Comparison of ENCODE assay signal across 17 cellular contexts in the genomic region with DNA sequence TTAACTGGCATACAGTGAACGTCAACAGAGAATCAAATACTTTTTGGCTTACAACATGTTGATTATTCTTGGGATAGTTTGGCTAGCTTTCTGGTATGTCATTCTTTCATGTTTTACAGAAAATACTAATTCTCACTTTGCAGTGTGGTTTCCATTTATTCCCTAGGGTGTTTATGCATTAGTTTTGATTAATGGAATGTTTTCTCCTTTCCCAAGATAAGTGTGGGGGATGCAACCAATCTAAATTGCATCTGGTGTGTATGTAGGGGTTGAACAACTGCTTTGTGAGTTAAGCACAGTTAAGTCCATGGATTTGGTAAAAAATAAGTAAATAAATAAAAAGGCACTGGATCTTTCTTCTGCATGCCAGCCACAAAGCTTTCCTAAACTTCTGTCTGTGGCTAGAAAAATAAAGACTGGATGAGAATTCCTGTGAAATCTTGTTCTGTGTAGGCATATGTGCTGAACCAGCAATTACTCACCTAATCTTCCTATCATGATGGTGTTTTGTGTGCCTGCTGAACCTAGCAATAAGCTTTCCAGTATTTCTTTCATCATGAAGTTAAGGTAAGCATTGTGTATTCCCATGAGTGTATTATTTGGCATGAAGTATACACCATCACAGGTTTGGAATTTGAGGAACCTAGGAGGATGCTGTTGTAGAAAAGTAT. TPM values are rescaled to one million over a fixed set of nuclear protein-coding genes. Genes with fewer than 3 reads are reported as not detected.
DNase-seq lines count a peak whose midpoint lies in the region; ATAC-seq and TF ChIP-seq lines count a peak whose summit lies in the region.
"Had no signal": no experiment of that assay in that cellular context is flagged by ENCODE, and none has a peak within 500 bp of the region (broad histone marks: within the 10 kb centered on the region; RNA-seq: fewer than 3 reads in every experiment).

No MANE protein-coding gene starts in this region.

- no peaks in the 10 kb centered on the region for H3K4me1 ChIP-seq in spleen
- H3K4me1 ChIP-seq: parathyroid adenoma had no signal

- no peaks in the 10 kb centered on the region for H3K36me3 ChIP-seq in spleen
- H3K36me3 ChIP-seq: HAP-1 had no signal

- WGBS in spleen, 5 donors = 49 to 65% (median 59%) methylated on average over 1 of the region's 1 CpG

- H3K9me3 ChIP-seq in spleen = no peaks in the 10 kb centered on the region
- H3K9me3 ChIP-seq: HAP-1 had no signal

- intact Hi-C loops in spleen (cut with DNase I; ENCODE audit: low total_unique reads) = no loop called here

- no peak for ATAC-seq in HG02588 (IDR thresholded peaks at IDR 0.05; ENCODE audit: unreplicated experiment)

- no peak overlapping the region for H3K4me3 ChIP-seq in fibroblast of villous mesenchyme (ENCODE audit: low read depth, low read length)
- H3K4me3 ChIP-seq in skeletal muscle cell (ENCODE audit: low read depth, low read length) = no peak overlapping the region
- no peak overlapping the region for H3K4me3 ChIP-seq in spleen
- H3K4me3 ChIP-seq: HAP-1 had no signal

- TF ChIP-seq POLR2A in spleen (IDR thresholded peaks at IDR 0.05) = no peak

- peak; percentile 7 for DNase-seq in HT1080 (ENCODE audit: low read depth)
- DNase-seq in astrocyte of the hippocampus (ENCODE audit: low read depth, low spot score) = peak; percentile 76
- DNase-seq in fibroblast of villous mesenchyme (ENCODE audit: low read depth) = peak; percentile 69
- peak; percentile 64 for DNase-seq in skeletal muscle cell (ENCODE audit: low read depth)
- DNase-seq in spleen = no peak
- DNase-seq in DMS153 treated with DMSO at 0.1 percent for 48 hours (lab: John Stamatoyannopoulos, UW; ENCODE audit: unreplicated experiment) = no peak
- no peak for DNase-seq in effector CD4-positive, alpha-beta T cell
- DNase-seq: activated CD4-positive, alpha-beta T cell treated with anti-CD3 and anti-CD28 coated beads for 4 hours; activated T-cell treated with anti-CD3 and anti-CD28 coated beads for 4 hours; DMS79 treated with DMSO at 0.1 percent for 48 hours; NCI-H2029; NCI-H774; T-helper 2 cell had no signal

- H3K27ac ChIP-seq in spleen = no peak overlapping the region
- H3K27ac ChIP-seq: parathyroid adenoma had no signal

- no peak for TF ChIP-seq CTCF in fibroblast of villous mesenchyme (IDR thresholded peaks at IDR 0.05; ENCODE audit: insufficient read depth, low read depth, low read length)
- TF ChIP-seq CTCF in spleen (IDR thresholded peaks at IDR 0.05 in 8 of 11, conservative IDR thresholded peaks at IDR 0.05 in 3 of 11) = no peak

- H3K27me3 ChIP-seq in spleen (replicated peaks in 1 of 7) = no peaks in the 10 kb centered on the region

RNA-seq across cellular contexts. Expression of a gene that starts 50.6 kb away (rescaled TPM):
- total RNA-seq in HT1080 (2014; rRNA removed; shearing (Covaris generic)) = 31.0 and 54.1 TPM in 2 replicates
- 8.9 and 10.8 TPM in 2 replicates for polyA plus RNA-seq in HT1080 (2015; cell fraction: cytosol; rRNA removed)
- 46.9 and 54.8 TPM in 2 replicates for polyA plus RNA-seq in HT1080 (2015; cell fraction: nucleus; rRNA removed)
- total RNA-seq in fibroblast of villous mesenchyme (24.2 and 26.4 TPM in 2 replicates), spleen (10 to 100 TPM in 6 of 7 donors, 1 to 10 TPM in 1; 9.2 to 45.6 (median 26.0) TPM)
- 1 to 10 TPM in 1 of 3 donors, under 1 TPM in 2; 0.37 to 1.2 (median 0.46) TPM for polyA plus RNA-seq in spleen
- polyA plus RNA-seq: CD14-positive monocyte had no signal

Comparison
In these comparisons a context has a peak if more than half of its experiments do, and no peak if none do; other contexts are left out.
1. DNase-seq: peak in HT1080 (single experiment), astrocyte of the hippocampus (single experiment), fibroblast of villous mesenchyme (single experiment) and skeletal muscle cell (single experiment); none in spleen (single experiment), DMS153 treated with DMSO at 0.1 percent for 48 hours (single experiment) and effector CD4-positive, alpha-beta T cell (single experiment).